16 cellular contexts compared by ENCODE assay signal in genomic region chr1:54795100-54795665, GRCh38. TPM values are rescaled to one million over a fixed set of nuclear protein-coding genes. Genes with fewer than 3 reads are reported as not detected.
DNase-seq lines count a peak whose midpoint lies in the region; ATAC-seq, FAIRE-seq and TF ChIP-seq lines count a peak whose summit lies in the region.
"Had no signal": no experiment of that assay in that cellular context is flagged by ENCODE, and none has a peak within 500 bp of the region (broad histone marks: within the 10 kb centered on the region; RNA-seq: fewer than 3 reads in every experiment).

No MANE protein-coding gene starts in this region.

- intact Hi-C loops in activated CD8-positive, alpha-beta T cell treated with anti-CD3 and anti-CD28 coated beads for 36 hours (cut with micrococcal nuclease) = no loop called here
- intact Hi-C loops in esophagus squamous epithelium (cut with DNase I) = no loop called here

- H3K36me3 ChIP-seq in RWPE2 (ENCODE audit: low read depth) (no peaks in the 10 kb centered on the region; the same call in 1 of the 2 replicates), esophagus squamous epithelium (peaks cover 0 to 40% (median 0%) of the 10 kb centered on the region in 3 donors), small intestine (ENCODE audit: control insufficient read depth in 2 of 2, insufficient read depth in 2 of 2, low read length in 2 of 2) (no peaks in the 10 kb centered on the region)
- H3K36me3 ChIP-seq: brain microvascular endothelial cell, neutrophil, upper lobe of right lung had no signal

- DNase-seq in activated CD8-positive, alpha-beta T cell treated with anti-CD3 and anti-CD28 coated beads, Interleukin-2, amount 10 ng/mL, durations not matched to agents 7 days and 5 days = no peak
- no peak for DNase-seq in activated CD8-positive, alpha-beta T cell treated with anti-CD3 and anti-CD28 coated beads for 36 hours
- no peak for DNase-seq in RWPE2 (ENCODE audit: low spot score)
- no peak for DNase-seq in esophagus squamous epithelium (lab: John Stamatoyannopoulos, UW)
- DNase-seq in small intestine = no peak
- DNase-seq in OCI-M1 (lab: John Stamatoyannopoulos, UW) = no peak
- DNase-seq: activated CD4-positive, CD25-positive, alpha-beta regulatory T cell treated with anti-CD3 and anti-CD28 coated beads, Interleukin-2, amount 50 U/mL, for 72 hours; activated gamma-delta T cell; brain microvascular endothelial cell; NCI-H2171; T-cell; upper lobe of right lung had no signal

- H3K27ac ChIP-seq in RWPE2 (ENCODE audit: poor library complexity, severe bottlenecking) (no peak overlapping the region), esophagus squamous epithelium (peak overlapping the region; percentile 68 to 94 (median 92)), small intestine (ENCODE audit: low read depth in 1 of 2, low read length in 1 of 2) (peak overlapping the region; percentile 95)
- H3K27ac ChIP-seq: brain microvascular endothelial cell, neutrophil, upper lobe of right lung had no signal

- no peaks in the 10 kb centered on the region for H3K27me3 Mint-ChIP-seq in activated CD8-positive, alpha-beta T cell treated with anti-CD3 and anti-CD28 coated beads, Interleukin-2, amount 10 ng/mL, durations not matched to agents 7 days and 5 days (ENCODE audit: low read depth)
- H3K27me3 Mint-ChIP-seq in activated CD8-positive, alpha-beta T cell treated with anti-CD3 and anti-CD28 coated beads for 36 hours = no peaks in the 10 kb centered on the region
- H3K27me3 Mint-ChIP-seq: T-cell had no signal

- CTCF ChIA-PET in activated CD8-positive, alpha-beta T cell treated with anti-CD3 and anti-CD28 coated beads, Interleukin-2, amount 10 ng/mL, durations not matched to agents 7 days and 5 days (lab: Charles Lee) = interaction anchor here (1.2 to 1.7 kb wide), 2 partner anchors 15 to 123 kb away, joined by 4 read pairs; no protein-coding TSS in a partner anchor
- CTCF ChIA-PET in activated CD8-positive, alpha-beta T cell treated with anti-CD3 and anti-CD28 coated beads for 36 hours (lab: Charles Lee) = interaction anchor here (2.1 kb wide), 1 partner anchor 15 kb away, joined by 5 read pairs; no protein-coding TSS in a partner anchor

- H3K4me3 Mint-ChIP-seq in activated CD8-positive, alpha-beta T cell treated with anti-CD3 and anti-CD28 coated beads, Interleukin-2, amount 10 ng/mL, durations not matched to agents 7 days and 5 days = no peak overlapping the region
- no peak overlapping the region for H3K4me3 Mint-ChIP-seq in activated CD8-positive, alpha-beta T cell treated with anti-CD3 and anti-CD28 coated beads for 36 hours
- H3K4me3 Mint-ChIP-seq: T-cell had no signal

- TF ChIP-seq POLR2A in esophagus squamous epithelium (IDR thresholded peaks at IDR 0.05) = no peak

- WGBS in esophagus squamous epithelium, 2 donors = 50 to 70% methylated on average over 3 of the region's 5 CpGs
- WGBS in small intestine, 3 donors = 69 to 79% (median 73%) methylated on average over 5 of the region's 5 CpGs

- H3K4me1 ChIP-seq in RWPE2 (ENCODE audit: insufficient read depth, poor library complexity, severe bottlenecking) = no peaks in the 10 kb centered on the region
- H3K4me1 ChIP-seq in esophagus squamous epithelium = peaks cover 16 to 79% (median 27%) of the 10 kb centered on the region in 3 donors
- peaks cover 5 to 17% of the 10 kb centered on the region in 2 donors for H3K4me1 ChIP-seq in small intestine (ENCODE audit: control insufficient read depth in 2 of 2, insufficient read depth in 1 of 2, low read depth in 1 of 2, low read length in 1 of 2)
- H3K4me1 ChIP-seq: upper lobe of right lung had no signal

- H3K4me1 Mint-ChIP-seq in activated CD8-positive, alpha-beta T cell treated with anti-CD3 and anti-CD28 coated beads, Interleukin-2, amount 10 ng/mL, durations not matched to agents 7 days and 5 days (ENCODE audit: low read depth) = peaks cover 30% of the 10 kb centered on the region
- H3K4me1 Mint-ChIP-seq in activated CD8-positive, alpha-beta T cell treated with anti-CD3 and anti-CD28 coated beads for 36 hours (ENCODE audit: low read depth) = peaks cover 31% of the 10 kb centered on the region

- H3K9me3 ChIP-seq in RWPE2 (ENCODE audit: severe bottlenecking) = no peaks in the 10 kb centered on the region
- H3K9me3 ChIP-seq in esophagus squamous epithelium = peaks cover 0 to 5% (median 4%) of the 10 kb centered on the region in 3 donors
- H3K9me3 ChIP-seq in small intestine (ENCODE audit: control insufficient read depth, low read depth) = no peaks in the 10 kb centered on the region
- H3K9me3 ChIP-seq: neutrophil, upper lobe of right lung had no signal

- H3K27me3 ChIP-seq in RWPE2 (ENCODE audit: insufficient read depth, poor library complexity, severe bottlenecking) (no peaks in the 10 kb centered on the region), esophagus squamous epithelium (peaks cover 0 to 9% (median 0%) of the 10 kb centered on the region in 4 donors), small intestine (ENCODE audit: control insufficient read depth in 2 of 2, insufficient read depth in 2 of 2, low read length in 2 of 2) (no peaks in the 10 kb centered on the region)
- H3K27me3 ChIP-seq: upper lobe of right lung had no signal

- no peaks in the 10 kb centered on the region for H3K36me3 Mint-ChIP-seq in activated CD8-positive, alpha-beta T cell treated with anti-CD3 and anti-CD28 coated beads, Interleukin-2, amount 10 ng/mL, durations not matched to agents 7 days and 5 days (ENCODE audit: low read depth)
- peaks cover 5% of the 10 kb centered on the region for H3K36me3 Mint-ChIP-seq in activated CD8-positive, alpha-beta T cell treated with anti-CD3 and anti-CD28 coated beads for 36 hours (ENCODE audit: low read depth)

- H3K9me3 Mint-ChIP-seq in activated CD8-positive, alpha-beta T cell treated with anti-CD3 and anti-CD28 coated beads, Interleukin-2, amount 10 ng/mL, durations not matched to agents 7 days and 5 days (ENCODE audit: insufficient read depth) = no peaks in the 10 kb centered on the region
- H3K9me3 Mint-ChIP-seq in activated CD8-positive, alpha-beta T cell treated with anti-CD3 and anti-CD28 coated beads for 36 hours = peaks cover 1% of the 10 kb centered on the region

- H3K27ac Mint-ChIP-seq in activated CD8-positive, alpha-beta T cell treated with anti-CD3 and anti-CD28 coated beads, Interleukin-2, amount 10 ng/mL, durations not matched to agents 7 days and 5 days = peak overlapping the region; percentile 9
- H3K27ac Mint-ChIP-seq in activated CD8-positive, alpha-beta T cell treated with anti-CD3 and anti-CD28 coated beads for 36 hours = no peak overlapping the region

- H3K4me3 ChIP-seq in RWPE2 (ENCODE audit: severe bottlenecking) (no peak overlapping the region), esophagus squamous epithelium (no peak overlapping the region), small intestine (ENCODE audit: low read depth in 1 of 2, low read length in 2 of 2) (no peak overlapping the region)
- H3K4me3 ChIP-seq: upper lobe of right lung had no signal

- POLR2A ChIA-PET in activated CD8-positive, alpha-beta T cell treated with anti-CD3 and anti-CD28 coated beads, Interleukin-2, amount 10 ng/mL, durations not matched to agents 7 days and 5 days (lab: Charles Lee) = no interaction called here
- POLR2A ChIA-PET in activated CD8-positive, alpha-beta T cell treated with anti-CD3 and anti-CD28 coated beads for 36 hours (lab: Charles Lee) = interaction anchor here (2.0 kb wide), 1 partner anchor 12 kb away, joined by 5 read pairs; no protein-coding TSS in a partner anchor

- no peak for ATAC-seq in activated CD8-positive, alpha-beta T cell treated with anti-CD3 and anti-CD28 coated beads, Interleukin-2, amount 10 ng/mL, durations not matched to agents 7 days and 5 days
- no peak for ATAC-seq in activated CD8-positive, alpha-beta T cell treated with anti-CD3 and anti-CD28 coated beads for 36 hours
- ATAC-seq in RWPE2 (ENCODE audit: low read depth) (0 out of 3 replicates have a peak, but pooled peaks have one; percentile 24), HG03175 (IDR thresholded peaks at IDR 0.05; ENCODE audit: unreplicated experiment) (no peak), GM19351 (IDR thresholded peaks at IDR 0.05; ENCODE audit: unreplicated experiment) (no peak)
- ATAC-seq: T-cell had no signal

- no peak for TF ChIP-seq CTCF in activated CD8-positive, alpha-beta T cell treated with anti-CD3 and anti-CD28 coated beads for 36 hours (IDR thresholded peaks at IDR 0.05)
- peak; percentile 10 for TF ChIP-seq CTCF in RWPE2 (IDR thresholded peaks at IDR 0.05; ENCODE audit: poor library complexity, severe bottlenecking)
- TF ChIP-seq CTCF in esophagus squamous epithelium (IDR thresholded peaks at IDR 0.05) = no peak

- FAIRE-seq in small intestine (lab: Jason Lieb, UNC) = no peak

RNA-seq across cellular contexts. Expression of gene TTC22, which starts 5.9 kb away (rescaled TPM):
- 1 to 10 TPM; 5.0 to 6.5 TPM for total RNA-seq in activated CD8-positive, alpha-beta T cell treated with anti-CD3 and anti-CD28 coated beads, Interleukin-2, amount 10 ng/mL, durations not matched to agents 7 days and 5 days
- total RNA-seq in activated CD8-positive, alpha-beta T cell treated with anti-CD3 and anti-CD28 coated beads for 36 hours = 1 to 10 TPM; 3.3 to 3.5 TPM
- 100 to 1,000 TPM in 3 of 4 donors, 10 to 100 TPM in 1; 73.4 to 323 (median 141) TPM for total RNA-seq in esophagus squamous epithelium
- 10 to 100 TPM; 10.7 to 27.5 (median 20.0) TPM for polyA plus RNA-seq in small intestine
- total RNA-seq: A673 had no signal

RNA-seq across cellular contexts. Expression of gene PARS2, which starts 30.9 kb away (rescaled TPM):
- 1 to 10 TPM; 4.2 TPM for total RNA-seq in activated CD8-positive, alpha-beta T cell treated with anti-CD3 and anti-CD28 coated beads, Interleukin-2, amount 10 ng/mL, durations not matched to agents 7 days and 5 days
- total RNA-seq in activated CD8-positive, alpha-beta T cell treated with anti-CD3 and anti-CD28 coated beads for 36 hours = 1 to 10 TPM; 6.0 to 6.7 TPM
- total RNA-seq in esophagus squamous epithelium = 1 to 10 TPM; 2.3 to 5.7 (median 3.1) TPM
- polyA plus RNA-seq in small intestine = 1 to 10 TPM; 2.5 to 4.8 (median 3.0) TPM

Comparison
In these comparisons a context has a peak if more than half of its experiments do, and no peak if none do; other contexts are left out.
1. RNA of gene TTC22, which starts 5.9 kb away (total RNA-seq): 73.4 to 323 TPM in esophagus squamous epithelium; 5.0 to 6.5 TPM in activated CD8-positive, alpha-beta T cell treated with anti-CD3 and anti-CD28 coated beads, Interleukin-2, amount 10 ng/mL, durations not matched to agents 7 days and 5 days and 3.3 to 3.5 TPM in activated CD8-positive, alpha-beta T cell treated with anti-CD3 and anti-CD28 coated beads for 36 hours; every median in the first group is over 4 times any median in the second.